Comparison of ENCODE assay signal across 23 cellular contexts in the genomic region with DNA sequence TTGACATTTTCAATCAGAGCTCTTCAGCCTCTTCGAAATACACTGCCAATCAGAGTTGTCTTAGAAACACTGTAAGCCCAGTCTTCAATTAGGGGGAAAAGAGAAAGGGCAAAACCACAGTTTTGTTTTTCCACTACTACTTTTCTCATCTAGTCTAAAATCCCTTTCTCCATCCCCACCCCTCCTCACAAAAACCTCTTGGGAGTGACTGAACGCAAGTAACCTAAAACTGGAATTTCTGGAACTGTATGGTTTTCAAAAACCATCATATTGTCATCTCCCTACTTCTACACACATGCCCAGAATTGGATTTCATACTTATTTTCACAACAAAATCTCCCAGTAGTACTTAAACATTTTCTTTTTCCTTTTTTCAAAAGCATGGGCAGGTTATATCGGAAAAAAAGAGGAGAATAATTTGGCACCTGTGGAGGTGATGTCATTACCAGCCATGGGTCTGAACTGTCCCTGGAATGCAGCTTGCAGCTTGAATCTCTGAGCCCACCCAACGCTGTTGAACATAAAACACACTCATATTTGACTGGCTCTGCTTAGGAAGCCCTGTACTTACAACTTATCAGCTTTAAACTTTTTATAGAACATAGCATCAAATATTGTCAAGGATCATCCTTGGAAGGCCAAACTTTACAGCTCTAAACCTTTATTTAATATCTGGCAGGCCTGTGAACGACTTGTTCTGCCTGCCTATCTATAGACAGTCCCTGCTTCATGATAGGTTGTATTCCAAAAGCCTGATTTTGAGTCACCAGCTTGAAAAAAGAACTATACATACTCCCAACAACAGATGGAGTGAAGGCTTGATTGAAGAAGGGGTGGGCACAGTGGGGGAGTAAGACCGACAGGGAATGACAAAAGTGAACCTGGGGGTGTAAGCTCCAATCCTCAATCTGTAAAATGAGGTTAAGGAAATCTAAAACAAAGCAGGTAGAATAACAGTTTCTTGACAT. TPM values are rescaled to one million over a fixed set of nuclear protein-coding genes. Genes with fewer than 3 reads are reported as not detected.
DNase-seq lines count a peak whose midpoint lies in the region; FAIRE-seq and TF ChIP-seq lines count a peak whose summit lies in the region.
"Had no signal": no experiment of that assay in that cellular context is flagged by ENCODE, and none has a peak within 500 bp of the region (broad histone marks: within the 10 kb centered on the region; RNA-seq: fewer than 3 reads in every experiment).

No MANE protein-coding gene starts in this region.

- H3K79me2 ChIP-seq in H1 (ENCODE audit: control insufficient read depth in 1 of 2, insufficient read depth in 2 of 2, low read length in 2 of 2) (peaks cover 0 to 63% of the 10 kb centered on the region in 2 experiments; a peak in 3 of 4 replicates), neural progenitor cell (ENCODE audit: low read depth) (peaks cover 49% of the 10 kb centered on the region)

- no peak overlapping the region for H2AFZ ChIP-seq in H1 (ENCODE audit: low read length)
- H2AFZ ChIP-seq in neural progenitor cell (replicated peaks) = no peak overlapping the region

- H3K9ac ChIP-seq in H1 (replicated peaks in 1 of 4; ENCODE audit: extremely low read depth in 1 of 4, low read depth in 3 of 4, low read length in 3 of 4) (no peak overlapping the region), neural progenitor cell (no peak overlapping the region)

- no peak overlapping the region for H2BK5ac ChIP-seq in H1 (ENCODE audit: low read depth, low read length)

- H3K4ac ChIP-seq in H1 (replicated peaks; ENCODE audit: insufficient read length, low read depth, low read length) = no peak overlapping the region

- 0 out of 2 replicates have a peak, but pooled peaks cover 2% of the 10 kb centered on the region for H3K23me2 ChIP-seq in H1 (ENCODE audit: low read depth, low read length)

- peaks cover 19 to 21% of the 10 kb centered on the region in 2 experiments for H3K9me3 ChIP-seq in H1 (ENCODE audit: insufficient read depth in 2 of 2, low read depth in 1 of 2, low read length in 1 of 2)
- H3K9me3 ChIP-seq in neural progenitor cell (ENCODE audit: low read depth) = peaks cover 16% of the 10 kb centered on the region

- no peak overlapping the region for H4K91ac ChIP-seq in H1 (replicated peaks; ENCODE audit: insufficient read length, low read length)

- TF ChIP-seq EP300 in Ishikawa (IDR thresholded peaks at IDR 0.05; ENCODE audit: borderline replicate concordance) (no peak), H1 (IDR thresholded peaks at IDR 0.05; ENCODE audit: borderline replicate concordance in 1 of 2, low read depth in 2 of 2, low read length in 2 of 2) (no peak)

- H4K20me1 ChIP-seq in H1 (replicated peaks in 1 of 2; ENCODE audit: control insufficient read depth in 1 of 2, insufficient read depth in 2 of 2, low read length in 2 of 2) = no peaks in the 10 kb centered on the region
- peaks cover 2% of the 10 kb centered on the region for H4K20me1 ChIP-seq in neural progenitor cell (ENCODE audit: low read depth)

- peaks cover 22% of the 10 kb centered on the region for H3K9me3 Mint-ChIP-seq in neural progenitor cell
- H3K9me3 Mint-ChIP-seq in activated naive CD4-positive, alpha-beta T cell treated with anti-CD3 and anti-CD28 coated beads, Interleukin-2, amount 10 ng/mL, durations not matched to agents 7 days and 5 days = peaks cover 19% of the 10 kb centered on the region

- H3K4me1 ChIP-seq in H1 (replicated peaks in 1 of 4; ENCODE audit: control insufficient read depth in 3 of 4, insufficient read depth in 4 of 4, low read length in 3 of 4) = peaks cover 7 to 11% (median 9%) of the 10 kb centered on the region in 4 experiments; a peak in 6 of 7 replicates
- H3K4me1 ChIP-seq in neural progenitor cell = peaks cover 31% of the 10 kb centered on the region

- no peak for TF ChIP-seq POLR2A in H1 (IDR thresholded peaks at IDR 0.05; ENCODE audit: control extremely low read depth in 1 of 2, low read depth in 2 of 2, low read length in 2 of 2)

- no peak overlapping the region for H3K27ac Mint-ChIP-seq in neural progenitor cell
- H3K27ac Mint-ChIP-seq in activated naive CD4-positive, alpha-beta T cell treated with anti-CD3 and anti-CD28 coated beads, Interleukin-2, amount 10 ng/mL, durations not matched to agents 7 days and 5 days = no peak overlapping the region
- H3K27ac Mint-ChIP-seq: activated T-helper 1 cell treated with anti-CD3 and anti-CD28 coated beads, Interleukin-12 subunit alpha, Interleukin-12 subunit beta, Interleukin-2, Interleukin-4 antibody, amounts not matched to agents 30 ng/mL and 10 ng/mL and 1 ng/mL, durations not matched to agents 14 hours and 24 hours and 36 hours; stimulated activated effector memory CD8-positive, alpha-beta T cell treated with anti-CD3 and anti-CD28 coated beads, Interleukin-12 subunit alpha, Interleukin-12 subunit beta, amount 100 ng/mL, for 72 hours had no signal

- no peak overlapping the region for H3K23ac ChIP-seq in H1 (ENCODE audit: insufficient read length)

- no peak overlapping the region for H3K18ac ChIP-seq in H1 (ENCODE audit: extremely low read depth, low read length)

- H3K4me3 ChIP-seq in H1 (ENCODE audit: extremely low read depth in 1 of 4, insufficient read depth in 2 of 4, low read depth in 3 of 4, low read length in 4 of 4) = no peak overlapping the region
- H3K4me3 ChIP-seq in neural progenitor cell = no peak overlapping the region
- H3K4me3 ChIP-seq: spleen had no signal

- peaks cover 4% of the 10 kb centered on the region for H3F3A ChIP-seq in neural progenitor cell (ENCODE audit: low read depth)

- DNase-seq in Ammon's horn (ENCODE audit: low spot score) = peak; percentile 40
- no peak for DNase-seq in H1 (ENCODE audit: low read depth in 1 of 2, low spot score in 2 of 2)
- DNase-seq in neural progenitor cell (ENCODE audit: low spot score) = peak; percentile 15
- no peak for DNase-seq in NCI-H345 (lab: John Stamatoyannopoulos, UW)
- DNase-seq in Kasumi-1 (lab: John Stamatoyannopoulos, UW) = no peak
- DNase-seq in activated naive CD4-positive, alpha-beta T cell treated with anti-CD3 and anti-CD28 coated beads, Interleukin-2, amount 10 ng/mL, durations not matched to agents 7 days and 5 days = no peak
- DNase-seq in T-helper 2 cell = no peak
- DNase-seq: activated naive CD4-positive, alpha-beta T cell treated with anti-CD3 and anti-CD28 coated beads, Interleukin-2, amount 50 U/mL, for 16 hours; aorta; cerebellar nuclear complex; DMS79; foreskin fibroblast; islet precursor cell; NCI-H1048; NCI-H1930; NCI-H2227 treated with DMSO at 0.1 percent for 48 hours; spleen; stimulated activated CD4-positive, alpha-beta T cell treated with anti-CD3 and anti-CD28 coated beads, Interleukin-2, amount 100 ng/mL, for 48 hours; T1000 had no signal

- H3K56ac ChIP-seq in H1 (replicated peaks; ENCODE audit: insufficient read length, low read depth, low read length) = no peak overlapping the region

- no peak for FAIRE-seq in H1 (lab: Jason Lieb, UNC)

- peaks cover 15% of the 10 kb centered on the region for H3K36me3 Mint-ChIP-seq in neural progenitor cell
- peaks cover 9% of the 10 kb centered on the region for H3K36me3 Mint-ChIP-seq in activated naive CD4-positive, alpha-beta T cell treated with anti-CD3 and anti-CD28 coated beads, Interleukin-2, amount 10 ng/mL, durations not matched to agents 7 days and 5 days
- H3K36me3 Mint-ChIP-seq: stimulated activated effector memory CD8-positive, alpha-beta T cell treated with anti-CD3 and anti-CD28 coated beads, Interleukin-12 subunit alpha, Interleukin-12 subunit beta, amount 100 ng/mL, for 72 hours had no signal

- 77% methylated on average over 6 of the region's 6 CpGs; no CpG with 5 or more reads in 1 of the 2 experiments for WGBS in H1 (ENCODE audit: extremely low coverage in 1 of 2, insufficient coverage in 1 of 2, insufficient read length in 1 of 2, insufficient replicate concordance in 2 of 2, low coverage in 1 of 2, low lambda C conversion rate in 2 of 2, missing lambda C conversion rate in 1 of 2), 2 experiments

- TF ChIP-seq CTCF in H1 (IDR thresholded peaks at IDR 0.05; ENCODE audit: control extremely low read depth in 1 of 3, insufficient read depth in 1 of 3, low read depth in 1 of 3, low read length in 3 of 3) = no peak
- TF ChIP-seq CTCF in neural progenitor cell (IDR thresholded peaks at IDR 0.05) = no peak

- no peak overlapping the region for H3K14ac ChIP-seq in H1 (ENCODE audit: insufficient read length)

- H3K36me3 ChIP-seq in H1 (ENCODE audit: control insufficient read depth in 2 of 4, insufficient read depth in 4 of 4, low read length in 3 of 4) = peaks cover 0 to 4% (median 0%) of the 10 kb centered on the region in 4 experiments; a peak in 2 of 8 replicates
- H3K36me3 ChIP-seq in neural progenitor cell = no peaks in the 10 kb centered on the region

- H3K27me3 ChIP-seq in H1 (replicated peaks in 1 of 4; ENCODE audit: control insufficient read depth in 3 of 4, extremely low read depth in 1 of 4, insufficient read depth in 3 of 4, low read length in 3 of 4) (no peaks in the 10 kb centered on the region), neural progenitor cell (no peaks in the 10 kb centered on the region)
- H3K27me3 ChIP-seq: spleen had no signal

- CTCF ChIA-PET in H1 (lab: Charles Lee; ENCODE audit: partially characterized antibody) = interaction anchor here (1.4 kb wide), 1 partner anchor 8 kb away, joined by 3 read pairs; no protein-coding TSS in a partner anchor
- CTCF ChIA-PET in activated naive CD4-positive, alpha-beta T cell treated with anti-CD3 and anti-CD28 coated beads, Interleukin-2, amount 10 ng/mL, durations not matched to agents 7 days and 5 days (lab: Charles Lee) = no interaction called here

- H4K5ac ChIP-seq in H1 (ENCODE audit: insufficient read length, low read depth, low read length) = no peak overlapping the region

- no peak for TF ChIP-seq RAD21 in Ishikawa (IDR thresholded peaks at IDR 0.05; ENCODE audit: low read depth)
- TF ChIP-seq RAD21 in H1 (IDR thresholded peaks at IDR 0.05 in 1 of 2, conservative IDR thresholded peaks at IDR 0.05 in 1 of 2; ENCODE audit: low read depth in 2 of 2, low read length in 2 of 2) = no peak

- POLR2A ChIA-PET in H1 (lab: Charles Lee; ENCODE audit: partially characterized antibody) = interaction anchor here (0.8 to 0.9 kb wide), 2 partner anchors 12 to 916 kb away, joined by 3 read pairs; no protein-coding TSS in a partner anchor

- peaks cover 5% of the 10 kb centered on the region for H3K79me1 ChIP-seq in H1 (ENCODE audit: low read depth, low read length)

- no peak overlapping the region for H2BK12ac ChIP-seq in H1 (ENCODE audit: low read depth, low read length)

- no peak overlapping the region for H3K4me3 Mint-ChIP-seq in neural progenitor cell
- no peak overlapping the region for H3K4me3 Mint-ChIP-seq in activated naive CD4-positive, alpha-beta T cell treated with anti-CD3 and anti-CD28 coated beads, Interleukin-2, amount 10 ng/mL, durations not matched to agents 7 days and 5 days
- H3K4me3 Mint-ChIP-seq: activated T-helper 1 cell treated with anti-CD3 and anti-CD28 coated beads, Interleukin-12 subunit alpha, Interleukin-12 subunit beta, Interleukin-2, Interleukin-4 antibody, amounts not matched to agents 30 ng/mL and 10 ng/mL and 1 ng/mL, durations not matched to agents 14 hours and 24 hours and 36 hours; stimulated activated effector memory CD8-positive, alpha-beta T cell treated with anti-CD3 and anti-CD28 coated beads, Interleukin-12 subunit alpha, Interleukin-12 subunit beta, amount 100 ng/mL, for 72 hours had no signal

- H2BK15ac ChIP-seq in H1 (ENCODE audit: low read length) = no peak overlapping the region

- H3K27me3 Mint-ChIP-seq in neural progenitor cell (ENCODE audit: insufficient read depth, low read depth) = peaks cover 4% of the 10 kb centered on the region
- H3K27me3 Mint-ChIP-seq in activated naive CD4-positive, alpha-beta T cell treated with anti-CD3 and anti-CD28 coated beads, Interleukin-2, amount 10 ng/mL, durations not matched to agents 7 days and 5 days = no peaks in the 10 kb centered on the region

- H4K8ac ChIP-seq in H1 (ENCODE audit: extremely low read depth, insufficient read depth, low read length) = no peak overlapping the region

- H3K4me2 ChIP-seq in H1 (ENCODE audit: insufficient read depth in 1 of 2, low read depth in 2 of 2, low read length in 2 of 2) (no peak overlapping the region), neural progenitor cell (peak overlapping the region; percentile 34)

- no peak overlapping the region for H2BK20ac ChIP-seq in H1 (ENCODE audit: low read length)

- peaks cover 20% of the 10 kb centered on the region for H3K4me1 Mint-ChIP-seq in neural progenitor cell
- no peaks in the 10 kb centered on the region for H3K4me1 Mint-ChIP-seq in activated naive CD4-positive, alpha-beta T cell treated with anti-CD3 and anti-CD28 coated beads, Interleukin-2, amount 10 ng/mL, durations not matched to agents 7 days and 5 days
- H3K4me1 Mint-ChIP-seq: stimulated activated effector memory CD8-positive, alpha-beta T cell treated with anti-CD3 and anti-CD28 coated beads, Interleukin-12 subunit alpha, Interleukin-12 subunit beta, amount 100 ng/mL, for 72 hours had no signal

- H3K27ac ChIP-seq in H1 (ENCODE audit: low read depth, low read length) (no peak overlapping the region), neural progenitor cell (peak overlapping the region; percentile 41)
- H3K27ac ChIP-seq: epithelial cell of prostate, spleen had no signal

- no peak overlapping the region for H2BK120ac ChIP-seq in H1 (replicated peaks; ENCODE audit: low read depth, low read length)

- H2AK5ac ChIP-seq in H1 (ENCODE audit: low read depth, low read length) = no peak overlapping the region

RNA-seq across cellular contexts. Expression of gene EPB41L2, which starts 59.3 kb away (rescaled TPM):
- total RNA-seq in H1 (2021; fragmentation: NEBNext Ultra II Directional; extraction: Animal tissue kit (Norgen Biotek cat#: 25700)) = 123 and 125 TPM in 2 replicates
- 22.5 and 31.8 TPM in 2 replicates for polyA plus RNA-seq in H1 (2011; rRNA removed)
- 34.2 TPM for polyA plus RNA-seq in H1 (2011; cell fraction: cytosol; rRNA removed)
- 55.8 TPM for polyA plus RNA-seq in H1 (2011; cell fraction: nucleus; rRNA removed)
- 53.6 to 96.1 TPM (median 59.3 TPM) in 4 replicates for polyA plus RNA-seq in H1 (2012, experiment 1 of 2)
- polyA plus RNA-seq in H1 (2012, experiment 2 of 2) = 5.2 TPM
- 93.0 TPM for polyA plus RNA-seq in H1 (2013, experiment 1 of 2)
- polyA plus RNA-seq in H1 (2013, experiment 2 of 2) = 89.6 TPM
- 80.6 and 109 TPM in 2 replicates for polyA minus RNA-seq in H1 (2011; rRNA and poly(A)+ RNA removed)
- 30.3 TPM for polyA minus RNA-seq in H1 (2011; cell fraction: cytosol; rRNA and poly(A)+ RNA removed)
- polyA minus RNA-seq in H1 (2011; cell fraction: nucleus; rRNA and poly(A)+ RNA removed) = 86.1 TPM
- 39.8 and 61.8 TPM in 2 replicates for total RNA-seq in neural progenitor cell (ENCODE audit: low replicate concordance)

Comparison
In these comparisons a context has a peak if more than half of its experiments do, and no peak if none do; other contexts are left out.
1. DNase-seq: peak in Ammon's horn (single experiment) and neural progenitor cell (single experiment); none in H1 (0 of 2), NCI-H345 (single experiment), Kasumi-1 (0 of 2), activated naive CD4-positive, alpha-beta T cell treated with anti-CD3 and anti-CD28 coated beads, Interleukin-2, amount 10 ng/mL, durations not matched to agents 7 days and 5 days (single experiment) and T-helper 2 cell (0 of 5).